Comparison of ENCODE assay signal across 1 cellular context in the genomic region with DNA sequence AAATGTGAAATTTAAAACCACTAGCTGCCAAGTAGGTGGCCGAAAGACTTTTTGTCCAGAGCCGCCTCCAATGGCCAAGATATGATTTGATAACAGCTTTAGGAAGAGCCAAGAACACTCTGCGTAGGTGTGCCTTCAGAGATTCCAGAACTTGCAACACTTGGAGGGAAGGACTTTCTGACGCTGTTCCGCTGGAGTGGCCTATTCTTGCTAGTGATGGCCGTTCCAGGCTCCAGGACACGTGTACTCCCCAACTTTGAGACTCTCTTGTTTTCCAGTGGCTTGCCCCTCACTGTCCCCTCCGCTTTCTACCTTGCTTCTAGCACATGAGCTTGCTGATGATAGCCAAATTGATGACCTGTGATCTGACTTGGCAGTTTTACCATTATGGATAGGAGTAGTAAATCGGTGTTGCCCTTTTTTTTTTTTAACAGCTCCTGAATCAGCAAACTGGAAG.
TF ChIP-seq lines count a peak whose summit lies in the region.

No MANE protein-coding gene starts in this region.

TF ChIP-seq in K562, 482 proteins besides CTCF, POLR2A, EP300 and RAD21 (continued from another document and continues in another):
- TF ChIP-seq, protein P1, sequence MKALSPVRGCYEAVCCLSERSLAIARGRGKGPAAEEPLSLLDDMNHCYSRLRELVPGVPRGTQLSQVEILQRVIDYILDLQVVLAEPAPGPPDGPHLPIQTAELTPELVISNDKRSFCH (CRISPR knock-in tag; IDR thresholded peaks at IDR 0.05) = no peak
- TF ChIP-seq, protein P1 (tag; IDR thresholded peaks at IDR 0.05) = peak; percentile 41; the same call in 1 of the 2 replicates
- no peak for TF ChIP-seq LARP7 (IDR thresholded peaks at IDR 0.05)
- TF ChIP-seq YY1 (IDR thresholded peaks at IDR 0.05; ENCODE audit: borderline replicate concordance in 1 of 3, control insufficient read depth in 1 of 3, extremely low read depth in 1 of 3, insufficient read depth in 3 of 3, insufficient read length in 1 of 3, insufficient replicate concordance in 2 of 3, low read depth in 1 of 3, low read length in 2 of 3) = peak in 1 of 3 experiments; percentile 84
- no peak for TF ChIP-seq ZSCAN29 (IDR thresholded peaks at IDR 0.05)
- 0 out of 2 replicates have a peak, but pooled peaks have one; percentile 19 for TF ChIP-seq PML (IDR thresholded peaks at IDR 0.05; ENCODE audit: low read length)
- TF ChIP-seq XRCC3 (IDR thresholded peaks at IDR 0.05) = no peak
- TF ChIP-seq BCOR (IDR thresholded peaks at IDR 0.05) = no peak
- peak; percentile 51 for TF ChIP-seq MEIS2 (IDR thresholded peaks at IDR 0.05; ENCODE audit: partially characterized antibody)
- TF ChIP-seq FOSL1 (tag; conservative IDR thresholded peaks at IDR 0.05) = no peak
- peak; percentile 77; the same call in 1 of the 2 replicates for TF ChIP-seq SREBF2 (CRISPR knock-in tag; IDR thresholded peaks at IDR 0.05)
- TF ChIP-seq EZH2 (IDR thresholded peaks at IDR 0.05; ENCODE audit: borderline replicate concordance, low read depth, low read length) = no peak
- TF ChIP-seq, protein P2, sequence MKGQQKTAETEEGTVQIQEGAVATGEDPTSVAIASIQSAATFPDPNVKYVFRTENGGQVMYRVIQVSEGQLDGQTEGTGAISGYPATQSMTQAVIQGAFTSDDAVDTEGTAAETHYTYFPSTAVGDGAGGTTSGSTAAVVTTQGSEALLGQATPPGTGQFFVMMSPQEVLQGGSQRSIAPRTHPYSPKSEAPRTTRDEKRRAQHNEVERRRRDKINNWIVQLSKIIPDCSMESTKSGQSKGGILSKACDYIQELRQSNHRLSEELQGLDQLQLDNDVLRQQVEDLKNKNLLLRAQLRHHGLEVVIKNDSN (CRISPR knock-in tag; IDR thresholded peaks at IDR 0.05) = 0 out of 2 replicates have a peak, but pooled peaks have one; percentile 17
- peak; percentile 60; the same call in 1 of the 2 replicates for TF ChIP-seq EGR1 (conservative IDR thresholded peaks at IDR 0.05)
- peak; percentile 47; the same call in 1 of the 2 replicates for TF ChIP-seq EP400 (IDR thresholded peaks at IDR 0.05)
- no peak for TF ChIP-seq NCOA4 (IDR thresholded peaks at IDR 0.05; ENCODE audit: partially characterized antibody)
- peak; percentile 64 for TF ChIP-seq ZNF384 (IDR thresholded peaks at IDR 0.05; ENCODE audit: low read depth, low read length)
- TF ChIP-seq, protein P3, sequence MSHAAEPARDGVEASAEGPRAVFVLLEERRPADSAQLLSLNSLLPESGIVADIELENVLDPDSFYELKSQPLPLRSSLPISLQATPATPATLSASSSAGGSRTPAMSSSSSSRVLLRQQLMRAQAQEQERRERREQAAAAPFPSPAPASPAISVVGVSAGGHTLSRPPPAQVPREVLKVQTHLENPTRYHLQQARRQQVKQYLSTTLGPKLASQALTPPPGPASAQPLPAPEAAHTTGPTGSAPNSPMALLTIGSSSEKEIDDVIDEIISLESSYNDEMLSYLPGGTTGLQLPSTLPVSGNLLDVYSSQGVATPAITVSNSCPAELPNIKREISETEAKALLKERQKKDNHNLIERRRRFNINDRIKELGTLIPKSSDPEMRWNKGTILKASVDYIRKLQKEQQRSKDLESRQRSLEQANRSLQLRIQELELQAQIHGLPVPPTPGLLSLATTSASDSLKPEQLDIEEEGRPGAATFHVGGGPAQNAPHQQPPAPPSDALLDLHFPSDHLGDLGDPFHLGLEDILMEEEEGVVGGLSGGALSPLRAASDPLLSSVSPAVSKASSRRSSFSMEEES (CRISPR knock-in tag; IDR thresholded peaks at IDR 0.05) = no peak
- TF ChIP-seq ZNF778 (CRISPR knock-in tag; IDR thresholded peaks at IDR 0.05) = no peak
- TF ChIP-seq, protein P4, sequence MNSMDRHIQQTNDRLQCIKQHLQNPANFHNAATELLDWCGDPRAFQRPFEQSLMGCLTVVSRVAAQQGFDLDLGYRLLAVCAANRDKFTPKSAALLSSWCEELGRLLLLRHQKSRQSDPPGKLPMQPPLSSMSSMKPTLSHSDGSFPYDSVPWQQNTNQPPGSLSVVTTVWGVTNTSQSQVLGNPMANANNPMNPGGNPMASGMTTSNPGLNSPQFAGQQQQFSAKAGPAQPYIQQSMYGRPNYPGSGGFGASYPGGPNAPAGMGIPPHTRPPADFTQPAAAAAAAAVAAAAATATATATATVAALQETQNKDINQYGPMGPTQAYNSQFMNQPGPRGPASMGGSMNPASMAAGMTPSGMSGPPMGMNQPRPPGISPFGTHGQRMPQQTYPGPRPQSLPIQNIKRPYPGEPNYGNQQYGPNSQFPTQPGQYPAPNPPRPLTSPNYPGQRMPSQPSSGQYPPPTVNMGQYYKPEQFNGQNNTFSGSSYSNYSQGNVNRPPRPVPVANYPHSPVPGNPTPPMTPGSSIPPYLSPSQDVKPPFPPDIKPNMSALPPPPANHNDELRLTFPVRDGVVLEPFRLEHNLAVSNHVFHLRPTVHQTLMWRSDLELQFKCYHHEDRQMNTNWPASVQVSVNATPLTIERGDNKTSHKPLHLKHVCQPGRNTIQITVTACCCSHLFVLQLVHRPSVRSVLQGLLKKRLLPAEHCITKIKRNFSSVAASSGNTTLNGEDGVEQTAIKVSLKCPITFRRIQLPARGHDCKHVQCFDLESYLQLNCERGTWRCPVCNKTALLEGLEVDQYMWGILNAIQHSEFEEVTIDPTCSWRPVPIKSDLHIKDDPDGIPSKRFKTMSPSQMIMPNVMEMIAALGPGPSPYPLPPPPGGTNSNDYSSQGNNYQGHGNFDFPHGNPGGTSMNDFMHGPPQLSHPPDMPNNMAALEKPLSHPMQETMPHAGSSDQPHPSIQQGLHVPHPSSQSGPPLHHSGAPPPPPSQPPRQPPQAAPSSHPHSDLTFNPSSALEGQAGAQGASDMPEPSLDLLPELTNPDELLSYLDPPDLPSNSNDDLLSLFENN (IDR thresholded peaks at IDR 0.05; ENCODE audit: low read depth in 2 of 2, low read length in 2 of 2) = no peak
- TF ChIP-seq, protein P5, sequence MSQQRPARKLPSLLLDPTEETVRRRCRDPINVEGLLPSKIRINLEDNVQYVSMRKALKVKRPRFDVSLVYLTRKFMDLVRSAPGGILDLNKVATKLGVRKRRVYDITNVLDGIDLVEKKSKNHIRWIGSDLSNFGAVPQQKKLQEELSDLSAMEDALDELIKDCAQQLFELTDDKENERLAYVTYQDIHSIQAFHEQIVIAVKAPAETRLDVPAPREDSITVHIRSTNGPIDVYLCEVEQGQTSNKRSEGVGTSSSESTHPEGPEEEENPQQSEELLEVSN (IDR thresholded peaks at IDR 0.05; ENCODE audit: borderline replicate concordance in 1 of 2, extremely low read depth in 1 of 2, insufficient read depth in 1 of 2, insufficient read length in 1 of 2, low read depth in 1 of 2, low read length in 1 of 2, poor library complexity in 1 of 2, severe bottlenecking in 1 of 2) = peak; percentile 49 to 77
- no peak for TF ChIP-seq RNF2 (IDR thresholded peaks at IDR 0.05)
- TF ChIP-seq, protein P6, sequence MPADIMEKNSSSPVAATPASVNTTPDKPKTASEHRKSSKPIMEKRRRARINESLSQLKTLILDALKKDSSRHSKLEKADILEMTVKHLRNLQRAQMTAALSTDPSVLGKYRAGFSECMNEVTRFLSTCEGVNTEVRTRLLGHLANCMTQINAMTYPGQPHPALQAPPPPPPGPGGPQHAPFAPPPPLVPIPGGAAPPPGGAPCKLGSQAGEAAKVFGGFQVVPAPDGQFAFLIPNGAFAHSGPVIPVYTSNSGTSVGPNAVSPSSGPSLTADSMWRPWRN (IDR thresholded peaks at IDR 0.05; ENCODE audit: low read depth) = no peak
- TF ChIP-seq, protein P7, sequence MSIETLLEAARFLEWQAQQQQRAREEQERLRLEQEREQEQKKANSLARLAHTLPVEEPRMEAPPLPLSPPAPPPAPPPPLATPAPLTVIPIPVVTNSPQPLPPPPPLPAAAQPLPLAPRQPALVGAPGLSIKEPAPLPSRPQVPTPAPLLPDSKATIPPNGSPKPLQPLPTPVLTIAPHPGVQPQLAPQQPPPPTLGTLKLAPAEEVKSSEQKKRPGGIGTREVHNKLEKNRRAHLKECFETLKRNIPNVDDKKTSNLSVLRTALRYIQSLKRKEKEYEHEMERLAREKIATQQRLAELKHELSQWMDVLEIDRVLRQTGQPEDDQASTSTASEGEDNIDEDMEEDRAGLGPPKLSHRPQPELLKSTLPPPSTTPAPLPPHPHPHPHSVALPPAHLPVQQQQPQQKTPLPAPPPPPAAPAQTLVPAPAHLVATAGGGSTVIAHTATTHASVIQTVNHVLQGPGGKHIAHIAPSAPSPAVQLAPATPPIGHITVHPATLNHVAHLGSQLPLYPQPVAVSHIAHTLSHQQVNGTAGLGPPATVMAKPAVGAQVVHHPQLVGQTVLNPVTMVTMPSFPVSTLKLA (conservative IDR thresholded peaks at IDR 0.05) = peak; percentile 75 to 84
- no peak for TF ChIP-seq CHD2 (IDR thresholded peaks at IDR 0.05; ENCODE audit: low read depth, low read length)
- TF ChIP-seq FOXK1 (CRISPR knock-in tag; IDR thresholded peaks at IDR 0.05; ENCODE audit: borderline replicate concordance) = peak; percentile 73; the same call in 1 of the 2 replicates
- TF ChIP-seq, protein P8, sequence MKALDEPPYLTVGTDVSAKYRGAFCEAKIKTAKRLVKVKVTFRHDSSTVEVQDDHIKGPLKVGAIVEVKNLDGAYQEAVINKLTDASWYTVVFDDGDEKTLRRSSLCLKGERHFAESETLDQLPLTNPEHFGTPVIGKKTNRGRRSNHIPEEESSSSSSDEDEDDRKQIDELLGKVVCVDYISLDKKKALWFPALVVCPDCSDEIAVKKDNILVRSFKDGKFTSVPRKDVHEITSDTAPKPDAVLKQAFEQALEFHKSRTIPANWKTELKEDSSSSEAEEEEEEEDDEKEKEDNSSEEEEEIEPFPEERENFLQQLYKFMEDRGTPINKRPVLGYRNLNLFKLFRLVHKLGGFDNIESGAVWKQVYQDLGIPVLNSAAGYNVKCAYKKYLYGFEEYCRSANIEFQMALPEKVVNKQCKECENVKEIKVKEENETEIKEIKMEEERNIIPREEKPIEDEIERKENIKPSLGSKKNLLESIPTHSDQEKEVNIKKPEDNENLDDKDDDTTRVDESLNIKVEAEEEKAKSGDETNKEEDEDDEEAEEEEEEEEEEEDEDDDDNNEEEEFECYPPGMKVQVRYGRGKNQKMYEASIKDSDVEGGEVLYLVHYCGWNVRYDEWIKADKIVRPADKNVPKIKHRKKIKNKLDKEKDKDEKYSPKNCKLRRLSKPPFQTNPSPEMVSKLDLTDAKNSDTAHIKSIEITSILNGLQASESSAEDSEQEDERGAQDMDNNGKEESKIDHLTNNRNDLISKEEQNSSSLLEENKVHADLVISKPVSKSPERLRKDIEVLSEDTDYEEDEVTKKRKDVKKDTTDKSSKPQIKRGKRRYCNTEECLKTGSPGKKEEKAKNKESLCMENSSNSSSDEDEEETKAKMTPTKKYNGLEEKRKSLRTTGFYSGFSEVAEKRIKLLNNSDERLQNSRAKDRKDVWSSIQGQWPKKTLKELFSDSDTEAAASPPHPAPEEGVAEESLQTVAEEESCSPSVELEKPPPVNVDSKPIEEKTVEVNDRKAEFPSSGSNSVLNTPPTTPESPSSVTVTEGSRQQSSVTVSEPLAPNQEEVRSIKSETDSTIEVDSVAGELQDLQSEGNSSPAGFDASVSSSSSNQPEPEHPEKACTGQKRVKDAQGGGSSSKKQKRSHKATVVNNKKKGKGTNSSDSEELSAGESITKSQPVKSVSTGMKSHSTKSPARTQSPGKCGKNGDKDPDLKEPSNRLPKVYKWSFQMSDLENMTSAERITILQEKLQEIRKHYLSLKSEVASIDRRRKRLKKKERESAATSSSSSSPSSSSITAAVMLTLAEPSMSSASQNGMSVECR (CRISPR knock-in tag; IDR thresholded peaks at IDR 0.05) = no peak
- TF ChIP-seq MECOM (CRISPR knock-in tag; IDR thresholded peaks at IDR 0.05) = no peak
- TF ChIP-seq GTF2A2 (tag; IDR thresholded peaks at IDR 0.05) = no peak
- no peak for TF ChIP-seq SREBF1 (IDR thresholded peaks at IDR 0.05; ENCODE audit: borderline replicate concordance, low read depth, low read length)
- TF ChIP-seq, protein P9, sequence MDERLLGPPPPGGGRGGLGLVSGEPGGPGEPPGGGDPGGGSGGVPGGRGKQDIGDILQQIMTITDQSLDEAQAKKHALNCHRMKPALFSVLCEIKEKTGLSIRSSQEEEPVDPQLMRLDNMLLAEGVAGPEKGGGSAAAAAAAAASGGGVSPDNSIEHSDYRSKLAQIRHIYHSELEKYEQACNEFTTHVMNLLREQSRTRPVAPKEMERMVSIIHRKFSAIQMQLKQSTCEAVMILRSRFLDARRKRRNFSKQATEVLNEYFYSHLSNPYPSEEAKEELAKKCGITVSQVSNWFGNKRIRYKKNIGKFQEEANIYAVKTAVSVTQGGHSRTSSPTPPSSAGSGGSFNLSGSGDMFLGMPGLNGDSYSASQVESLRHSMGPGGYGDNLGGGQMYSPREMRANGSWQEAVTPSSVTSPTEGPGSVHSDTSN (CRISPR knock-in tag; IDR thresholded peaks at IDR 0.05; ENCODE audit: low read depth) = no peak
- TF ChIP-seq, protein P9 (tag; conservative IDR thresholded peaks at IDR 0.05; ENCODE audit: low read depth) = peak; percentile 65; the same call in 1 of the 2 replicates
- no peak for TF ChIP-seq EHMT2 (IDR thresholded peaks at IDR 0.05)
- TF ChIP-seq ZNF695 (CRISPR knock-in tag; IDR thresholded peaks at IDR 0.05) = no peak; the same call in 1 of the 2 replicates
- TF ChIP-seq ZFP30 (CRISPR knock-in tag; IDR thresholded peaks at IDR 0.05; ENCODE audit: borderline replicate concordance) = no peak
- no peak for TF ChIP-seq HMGN3 (IDR thresholded peaks at IDR 0.05; ENCODE audit: borderline replicate concordance, extremely low read depth, insufficient read length, low read depth, low read length)
- TF ChIP-seq LEF1 (IDR thresholded peaks at IDR 0.05) = no peak
- TF ChIP-seq, protein P10, sequence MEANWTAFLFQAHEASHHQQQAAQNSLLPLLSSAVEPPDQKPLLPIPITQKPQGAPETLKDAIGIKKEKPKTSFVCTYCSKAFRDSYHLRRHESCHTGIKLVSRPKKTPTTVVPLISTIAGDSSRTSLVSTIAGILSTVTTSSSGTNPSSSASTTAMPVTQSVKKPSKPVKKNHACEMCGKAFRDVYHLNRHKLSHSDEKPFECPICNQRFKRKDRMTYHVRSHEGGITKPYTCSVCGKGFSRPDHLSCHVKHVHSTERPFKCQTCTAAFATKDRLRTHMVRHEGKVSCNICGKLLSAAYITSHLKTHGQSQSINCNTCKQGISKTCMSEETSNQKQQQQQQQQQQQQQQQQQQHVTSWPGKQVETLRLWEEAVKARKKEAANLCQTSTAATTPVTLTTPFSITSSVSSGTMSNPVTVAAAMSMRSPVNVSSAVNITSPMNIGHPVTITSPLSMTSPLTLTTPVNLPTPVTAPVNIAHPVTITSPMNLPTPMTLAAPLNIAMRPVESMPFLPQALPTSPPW (CRISPR knock-in tag; IDR thresholded peaks at IDR 0.05) = no peak
- no peak for TF ChIP-seq PRMT5 (CRISPR knock-in tag; IDR thresholded peaks at IDR 0.05)
- TF ChIP-seq ZNF436 (CRISPR knock-in tag; IDR thresholded peaks at IDR 0.05) = no peak
- TF ChIP-seq MXI1 (IDR thresholded peaks at IDR 0.05; ENCODE audit: low read depth, low read length) = peak; percentile 66; the same call in 1 of the 2 replicates
- no peak for TF ChIP-seq HMG20A (CRISPR knock-in tag; conservative IDR thresholded peaks at IDR 0.05)
- TF ChIP-seq ZNF146 (CRISPR knock-in tag; IDR thresholded peaks at IDR 0.05; ENCODE audit: unreplicated experiment) = no peak
- no peak for TF ChIP-seq FIP1L1 (IDR thresholded peaks at IDR 0.05; ENCODE audit: low read depth, low read length, poor library complexity, severe bottlenecking)
